ENCODE assay signal across 13 cellular contexts in the genomic region with DNA sequence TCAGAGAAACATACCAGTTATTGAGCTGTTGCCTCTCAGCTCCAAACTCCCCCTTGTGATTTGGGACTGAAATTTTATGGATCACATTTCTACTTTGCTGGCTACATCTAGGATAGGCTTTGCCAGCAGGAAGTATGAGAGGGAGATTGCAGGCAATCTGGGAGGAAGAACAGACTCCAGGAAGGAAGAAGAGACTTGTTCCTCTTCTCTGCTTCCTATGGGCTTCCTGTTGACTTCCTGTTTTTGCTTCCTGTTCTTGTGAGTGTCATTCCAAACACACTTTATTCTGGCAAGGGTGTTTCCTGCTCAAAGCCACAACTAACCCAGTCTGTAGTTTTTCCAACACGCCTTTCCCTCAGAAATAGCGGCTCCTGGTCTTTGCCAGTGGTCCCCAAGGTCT.
"Had no signal": no experiment of that assay in that cellular context is flagged by ENCODE, and none has a peak within 500 bp of the region (broad histone marks: within the 10 kb centered on the region; RNA-seq: fewer than 3 reads in every experiment).

No MANE protein-coding gene starts in this region.

- H3K36me3 ChIP-seq: lower lobe of right lung, right atrium auricular region, tibial artery, uterus had no signal

- H3K27me3 ChIP-seq: right atrium auricular region, tibial artery, uterus had no signal

- H3K4me1 ChIP-seq: lower lobe of right lung, right atrium auricular region, uterus had no signal

- ATAC-seq: lower lobe of right lung had no signal

- H3K4me2 ChIP-seq: smooth muscle cell had no signal

- H3K4me3 ChIP-seq: lower lobe of right lung, right atrium auricular region, smooth muscle cell, tibial artery, uterus had no signal

- H3K27ac ChIP-seq: lower lobe of right lung, right atrium auricular region, tibial artery, uterus had no signal

- DNase-seq: activated CD4-positive, alpha-beta T cell treated with anti-CD3 and anti-CD28 coated beads, Interleukin-2, amount 50 U/mL, for 48 hours; activated CD4-positive, CD25-positive, alpha-beta regulatory T cell treated with anti-CD3 and anti-CD28 coated beads, Interleukin-2, amount 50 U/mL, for 72 hours; activated CD8-positive, alpha-beta memory T cell treated with anti-CD3 and anti-CD28 coated beads, Interleukin-2, amount 10 ng/mL, durations not matched to agents 7 days and 5 days; activated effector memory CD4-positive, alpha-beta T cell treated with Interleukin-2 at 50 U/mL for 16 hours; activated T-cell treated with anti-CD3 and anti-CD28 coated beads, Interleukin-2, amount 50 U/mL, for 24 hours; amygdala; glutamatergic neuron; immature natural killer cell; lower lobe of right lung; tibial artery; uterus had no signal
